Comparison of ENCODE assay signal across 30 cellular contexts in genomic region chr1:14903922-14904321, GRCh38.
"Had no signal": no experiment of that assay in that cellular context is flagged by ENCODE, and none has a peak within 500 bp of the region (broad histone marks: within the 10 kb centered on the region; RNA-seq: fewer than 3 reads in every experiment).

No MANE protein-coding gene starts in this region.

- H3K4me3 ChIP-seq: MG63 had no signal

- H3K36me3 ChIP-seq: MG63 had no signal

- DNase-seq: Karpas-422, Kasumi-1, MG63, MM.1S, MV-4-11, NCI-H1048, NCI-H1092, NCI-H1092 treated with DMSO at 0.1 percent for 48 hours, NCI-H1105, NCI-H1105 treated with DMSO at 0.1 percent for 48 hours, NCI-H1417, NCI-H1417 treated with DMSO at 0.1 percent for 48 hours, NCI-H1436, NCI-H1436 treated with DMSO at 0.1 percent for 48 hours, NCI-H146, NCI-H187, NCI-H187 treated with DMSO at 0.1 percent for 48 hours, NCI-H1930, NCI-H2029, NCI-H2029 treated with DMSO at 0.1 percent for 48 hours, NCI-H2081, NCI-H2081 treated with DMSO at 0.1 percent for 48 hours, NCI-H2107, NCI-H2227 treated with DMSO at 0.1 percent for 48 hours, NCI-H226, NCI-H345, NCI-H446, NCI-H446 treated with DMSO at 0.1 percent for 48 hours, NCI-H510A, NCI-H510A treated with DMSO at 0.1 percent for 48 hours had no signal

- H3K9me3 ChIP-seq: MG63 had no signal

- H3K27me3 ChIP-seq: MG63 had no signal
